9 cellular contexts compared by ENCODE assay signal in genomic region chr5:114055318-114055788, GRCh38.
A peak's percentile ranks its signal among the peaks of the same experiment; 100 is the strongest.
DNase-seq lines count a peak whose midpoint lies in the region; ATAC-seq, FAIRE-seq and TF ChIP-seq lines count a peak whose summit lies in the region.
"Had no signal": no experiment of that assay in that cellular context is flagged by ENCODE, and none has a peak within 500 bp of the region (broad histone marks: within the 10 kb centered on the region; RNA-seq: fewer than 3 reads in every experiment).

No MANE protein-coding gene starts in this region.

- H3K36me3 ChIP-seq in HEK293 (ENCODE audit: control insufficient read depth in 2 of 2, insufficient read depth in 1 of 2, low read length in 2 of 2) (no peaks in the 10 kb centered on the region), pancreas (no peaks in the 10 kb centered on the region)

- ATAC-seq in Right ventricle myocardium superior (ENCODE audit: poor library complexity) (peak; percentile 98), pancreas (peak; percentile 94 to 96 (median 94)), HG03159 (IDR thresholded peaks at IDR 0.05; ENCODE audit: unreplicated experiment) (no peak)
- ATAC-seq: HCT116 had no signal

- intact Hi-C loops in Right ventricle myocardium superior (cut with DNase I) = no loop called here
- intact Hi-C loops in pancreas (cut with DNase I) = no loop called here

- H3K4me1 ChIP-seq in HEK293 (ENCODE audit: control insufficient read depth, insufficient read depth, low read length) (no peaks in the 10 kb centered on the region), pancreas (peaks cover 0 to 4% (median 0%) of the 10 kb centered on the region in 3 donors)

- H3K4me3 ChIP-seq in HEK293 (ENCODE audit: low read depth, low read length) (no peak overlapping the region), pancreas (peak overlapping the region; percentile 11 to 60 (median 31))

- peaks cover 2% of the 10 kb centered on the region for H3K9me3 Mint-ChIP-seq in activated CD4-positive, alpha-beta memory T cell treated with anti-CD3 and anti-CD28 coated beads, Interleukin-2, amount 10 ng/mL, durations not matched to agents 7 days and 5 days

- peaks cover 32% of the 10 kb centered on the region for H3K27me3 Mint-ChIP-seq in activated CD4-positive, alpha-beta memory T cell treated with anti-CD3 and anti-CD28 coated beads, Interleukin-2, amount 10 ng/mL, durations not matched to agents 7 days and 5 days

- DNase-seq in SK-N-DZ (ENCODE audit: low spot score) (peak; percentile 79), Right ventricle myocardium superior (peak; percentile 69), pancreas (peak; percentile 64 to 86 (median 76))
- no peak for DNase-seq in activated CD4-positive, alpha-beta T cell treated with anti-CD3 and anti-CD28 coated beads, Interleukin-2, amount 50 U/mL, for 4 hours
- DNase-seq in activated CD4-positive, CD25-positive, alpha-beta regulatory T cell treated with anti-CD3 and anti-CD28 coated beads, Interleukin-2, amount 50 U/mL, for 72 hours = no peak
- no peak for DNase-seq in activated CD4-positive, alpha-beta memory T cell treated with anti-CD3 and anti-CD28 coated beads, Interleukin-2, amount 10 ng/mL, durations not matched to agents 7 days and 5 days

- H3K4me3 Mint-ChIP-seq in activated CD4-positive, alpha-beta memory T cell treated with anti-CD3 and anti-CD28 coated beads, Interleukin-2, amount 10 ng/mL, durations not matched to agents 7 days and 5 days = no peak overlapping the region

- no peaks in the 10 kb centered on the region for H3K36me3 Mint-ChIP-seq in activated CD4-positive, alpha-beta memory T cell treated with anti-CD3 and anti-CD28 coated beads, Interleukin-2, amount 10 ng/mL, durations not matched to agents 7 days and 5 days (ENCODE audit: low read depth)

- H3K4me1 Mint-ChIP-seq in activated CD4-positive, alpha-beta memory T cell treated with anti-CD3 and anti-CD28 coated beads, Interleukin-2, amount 10 ng/mL, durations not matched to agents 7 days and 5 days = no peaks in the 10 kb centered on the region

- CTCF ChIA-PET in HEK293 (lab: Yijun Ruan, JAX) = no interaction called here
- CTCF ChIA-PET in activated CD4-positive, alpha-beta memory T cell treated with anti-CD3 and anti-CD28 coated beads, Interleukin-2, amount 10 ng/mL, durations not matched to agents 7 days and 5 days (lab: Charles Lee) = no interaction called here

- no peak for TF ChIP-seq CTCF in HEK293 (tag by site-specific recombination; IDR thresholded peaks at IDR 0.05)
- no peak for TF ChIP-seq CTCF in pancreas (IDR thresholded peaks at IDR 0.05)

- WGBS in pancreas, 2 donors = 1 to 2% methylated on average over 34 to 37 of the region's 37 CpGs

- H3K27ac ChIP-seq in HEK293 (ENCODE audit: extremely low read depth, low read depth, low read length) (no peak overlapping the region), pancreas (peak overlapping the region in 2 of 4 donors; percentile 45 to 51)

- POLR2A ChIA-PET in HEK293 (lab: Yijun Ruan, JAX) = no interaction called here
- POLR2A ChIA-PET in activated CD4-positive, alpha-beta memory T cell treated with anti-CD3 and anti-CD28 coated beads, Interleukin-2, amount 10 ng/mL, durations not matched to agents 7 days and 5 days (lab: Charles Lee) = no interaction called here

- no peaks in the 10 kb centered on the region for H3K27me3 ChIP-seq in pancreas

- H3K9me3 ChIP-seq in HEK293 (ENCODE audit: control insufficient read depth, insufficient read depth, low read depth, low read length) (no peaks in the 10 kb centered on the region), pancreas (no peaks in the 10 kb centered on the region)

- no peak overlapping the region for H3K27ac Mint-ChIP-seq in activated CD4-positive, alpha-beta memory T cell treated with anti-CD3 and anti-CD28 coated beads, Interleukin-2, amount 10 ng/mL, durations not matched to agents 7 days and 5 days

- no peak for FAIRE-seq in pancreas (lab: Jason Lieb, UNC)

TF ChIP-seq in HEK293, 187 proteins besides CTCF, POLR2A, EP300 and RAD21:
- TF ChIP-seq ZIC2 (tag by site-specific recombination; IDR thresholded peaks at IDR 0.05) (0 out of 2 replicates have a peak, but pooled peaks have one; percentile 16), ZNF398 (tag by site-specific recombination; IDR thresholded peaks at IDR 0.05) (peak; percentile 71), ZNF449 (tag by site-specific recombination; IDR thresholded peaks at IDR 0.05) (no peak), ZNF580 (tag by site-specific recombination; IDR thresholded peaks at IDR 0.05) (no peak), ZBTB26 (tag by site-specific recombination; optimal IDR thresholded peaks at IDR 0.05) (peak; percentile 48), ZNF239 (tag by site-specific recombination; IDR thresholded peaks at IDR 0.05) (no peak), ZNF341 (tag by site-specific recombination; IDR thresholded peaks at IDR 0.05; ENCODE audit: low read depth) (peak; percentile 74)

Comparison
In these comparisons a context has a peak if more than half of its experiments do, and no peak if none do; other contexts are left out.
1. DNase-seq: peak in SK-N-DZ (single experiment), Right ventricle myocardium superior (single experiment) and pancreas (6 of 6); none in activated CD4-positive, alpha-beta T cell treated with anti-CD3 and anti-CD28 coated beads, Interleukin-2, amount 50 U/mL, for 4 hours (0 of 2), activated CD4-positive, CD25-positive, alpha-beta regulatory T cell treated with anti-CD3 and anti-CD28 coated beads, Interleukin-2, amount 50 U/mL, for 72 hours (single experiment) and activated CD4-positive, alpha-beta memory T cell treated with anti-CD3 and anti-CD28 coated beads, Interleukin-2, amount 10 ng/mL, durations not matched to agents 7 days and 5 days (single experiment).